1 cellular context compared by ENCODE assay signal in the genomic region with DNA sequence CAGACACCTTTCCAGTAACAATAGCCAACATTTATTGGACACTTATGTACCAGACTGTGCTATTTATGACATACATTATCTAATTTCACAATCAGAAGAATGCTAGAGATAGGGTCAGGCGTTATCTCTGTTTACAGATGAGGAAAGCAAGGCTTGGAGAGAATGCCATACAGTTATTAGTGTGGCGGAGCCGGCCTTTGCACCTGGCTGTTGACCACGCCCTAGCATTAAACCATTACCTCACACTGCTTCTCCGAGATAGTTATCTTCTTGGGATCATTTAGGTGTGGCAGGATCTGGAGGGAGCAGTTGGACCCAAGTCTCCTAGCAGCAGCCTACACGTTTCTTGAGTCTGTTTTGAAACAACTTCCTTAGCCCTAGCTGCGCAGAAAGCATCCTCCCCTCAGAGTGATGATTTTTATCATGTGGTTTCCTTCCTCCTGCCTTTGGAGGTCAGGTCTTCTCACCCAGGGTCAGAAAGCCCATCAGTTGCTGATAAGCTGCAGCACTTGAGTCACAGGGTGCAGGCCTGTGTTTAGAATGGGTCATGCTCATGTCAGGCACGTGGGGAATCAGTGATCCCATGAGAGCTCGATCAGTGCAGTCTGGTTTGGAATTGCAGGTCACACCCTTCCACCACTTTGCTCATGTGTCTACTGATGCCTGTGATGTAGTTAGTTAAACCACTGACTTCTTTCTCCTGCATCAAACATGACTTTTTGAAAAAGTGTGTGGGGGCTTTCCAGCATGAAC.
TF ChIP-seq lines count a peak whose summit lies in the region.

No MANE protein-coding gene starts in this region.

TF ChIP-seq in K562, 482 proteins besides CTCF, POLR2A, EP300 and RAD21 (continued from another document and continues in another):
- TF ChIP-seq MECOM (CRISPR knock-in tag; IDR thresholded peaks at IDR 0.05) (peak; percentile 89), ZNF445 (CRISPR knock-in tag; IDR thresholded peaks at IDR 0.05; ENCODE audit: low read depth) (no peak), ZNF274 (IDR thresholded peaks at IDR 0.05; ENCODE audit: borderline replicate concordance, low read depth, low read length) (no peak), HOXB6 (CRISPR knock-in tag; IDR thresholded peaks at IDR 0.05; ENCODE audit: borderline replicate concordance) (no peak), ZBTB7A (IDR thresholded peaks at IDR 0.05; ENCODE audit: borderline replicate concordance, control insufficient read depth, low read depth, low read length) (no peak), ARID1B (IDR thresholded peaks at IDR 0.05) (peak; percentile 83), SP1 (CRISPR knock-in tag; IDR thresholded peaks at IDR 0.05) (0 out of 2 replicates have a peak, but pooled peaks have one; percentile 20), ILK (tag; IDR thresholded peaks at IDR 0.05; ENCODE audit: borderline replicate concordance, low read depth) (no peak), ZEB2 (IDR thresholded peaks at IDR 0.05) (peak; percentile 88), ETV1 (tag; conservative IDR thresholded peaks at IDR 0.05; ENCODE audit: low read depth) (peak; percentile 68), ZNF778 (CRISPR knock-in tag; IDR thresholded peaks at IDR 0.05) (no peak), GMEB1 (CRISPR knock-in tag; IDR thresholded peaks at IDR 0.05) (no peak), ZNF609 (CRISPR knock-in tag; IDR thresholded peaks at IDR 0.05; ENCODE audit: borderline replicate concordance) (no peak), TRIM24 (IDR thresholded peaks at IDR 0.05) (peak in 1 of 2 experiments; percentile 56; a peak in 1 of 4 replicates), TCFL5 (CRISPR knock-in tag; conservative IDR thresholded peaks at IDR 0.05) (no peak), ATF7 (IDR thresholded peaks at IDR 0.05) (peak; percentile 77; the same call in 1 of the 2 replicates), KLF16 (IDR thresholded peaks at IDR 0.05) (peak; percentile 65), BRD9 (IDR thresholded peaks at IDR 0.05; ENCODE audit: low read depth, partially characterized antibody) (no peak), BMI1 (IDR thresholded peaks at IDR 0.05; ENCODE audit: low read length) (no peak), ATF6 (CRISPR knock-in tag; IDR thresholded peaks at IDR 0.05) (0 out of 2 replicates have a peak, but pooled peaks have one; percentile 46), OTX1 (CRISPR knock-in tag; IDR thresholded peaks at IDR 0.05) (no peak), HNRNPLL (IDR thresholded peaks at IDR 0.05; ENCODE audit: low read depth, low read length, poor library complexity, severe bottlenecking) (no peak), CGGBP1 (CRISPR knock-in tag; IDR thresholded peaks at IDR 0.05) (no peak), SMC3 (conservative IDR thresholded peaks at IDR 0.05; ENCODE audit: insufficient read depth, low read depth, low read length) (no peak), BACH1 (tag; IDR thresholded peaks at IDR 0.05) (peak; percentile 69; the same call in 1 of the 2 replicates), ZNF324 (CRISPR knock-in tag; IDR thresholded peaks at IDR 0.05) (no peak), ZNF764 (CRISPR knock-in tag; IDR thresholded peaks at IDR 0.05; ENCODE audit: low read depth) (no peak), SIN3A (IDR thresholded peaks at IDR 0.05; ENCODE audit: borderline replicate concordance in 2 of 2, control insufficient read depth in 1 of 2, low read depth in 2 of 2, low read length in 2 of 2) (no peak), PHTF2 (CRISPR knock-in tag; IDR thresholded peaks at IDR 0.05) (0 out of 2 replicates have a peak, but pooled peaks have one; percentile 19), CBX1 (IDR thresholded peaks at IDR 0.05; ENCODE audit: low read depth) (no peak), RBM34 (IDR thresholded peaks at IDR 0.05; ENCODE audit: borderline replicate concordance, insufficient read depth, low read length) (no peak), IFI16 (CRISPR knock-in tag; IDR thresholded peaks at IDR 0.05) (no peak), ZHX1 (conservative IDR thresholded peaks at IDR 0.05; ENCODE audit: low read length) (no peak)
- TF ChIP-seq, protein P1, sequence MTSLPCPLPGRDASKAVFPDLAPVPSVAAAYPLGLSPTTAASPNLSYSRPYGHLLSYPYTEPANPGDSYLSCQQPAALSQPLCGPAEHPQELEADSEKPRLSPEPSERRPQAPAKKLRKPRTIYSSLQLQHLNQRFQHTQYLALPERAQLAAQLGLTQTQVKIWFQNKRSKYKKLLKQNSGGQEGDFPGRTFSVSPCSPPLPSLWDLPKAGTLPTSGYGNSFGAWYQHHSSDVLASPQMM (CRISPR knock-in tag; IDR thresholded peaks at IDR 0.05): no peak
- TF ChIP-seq, protein P2, sequence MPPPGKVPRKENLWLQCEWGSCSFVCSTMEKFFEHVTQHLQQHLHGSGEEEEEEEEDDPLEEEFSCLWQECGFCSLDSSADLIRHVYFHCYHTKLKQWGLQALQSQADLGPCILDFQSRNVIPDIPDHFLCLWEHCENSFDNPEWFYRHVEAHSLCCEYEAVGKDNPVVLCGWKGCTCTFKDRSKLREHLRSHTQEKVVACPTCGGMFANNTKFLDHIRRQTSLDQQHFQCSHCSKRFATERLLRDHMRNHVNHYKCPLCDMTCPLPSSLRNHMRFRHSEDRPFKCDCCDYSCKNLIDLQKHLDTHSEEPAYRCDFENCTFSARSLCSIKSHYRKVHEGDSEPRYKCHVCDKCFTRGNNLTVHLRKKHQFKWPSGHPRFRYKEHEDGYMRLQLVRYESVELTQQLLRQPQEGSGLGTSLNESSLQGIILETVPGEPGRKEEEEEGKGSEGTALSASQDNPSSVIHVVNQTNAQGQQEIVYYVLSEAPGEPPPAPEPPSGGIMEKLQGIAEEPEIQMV (tag; conservative IDR thresholded peaks at IDR 0.05; ENCODE audit: low read depth): no peak
- TF ChIP-seq, protein P3, sequence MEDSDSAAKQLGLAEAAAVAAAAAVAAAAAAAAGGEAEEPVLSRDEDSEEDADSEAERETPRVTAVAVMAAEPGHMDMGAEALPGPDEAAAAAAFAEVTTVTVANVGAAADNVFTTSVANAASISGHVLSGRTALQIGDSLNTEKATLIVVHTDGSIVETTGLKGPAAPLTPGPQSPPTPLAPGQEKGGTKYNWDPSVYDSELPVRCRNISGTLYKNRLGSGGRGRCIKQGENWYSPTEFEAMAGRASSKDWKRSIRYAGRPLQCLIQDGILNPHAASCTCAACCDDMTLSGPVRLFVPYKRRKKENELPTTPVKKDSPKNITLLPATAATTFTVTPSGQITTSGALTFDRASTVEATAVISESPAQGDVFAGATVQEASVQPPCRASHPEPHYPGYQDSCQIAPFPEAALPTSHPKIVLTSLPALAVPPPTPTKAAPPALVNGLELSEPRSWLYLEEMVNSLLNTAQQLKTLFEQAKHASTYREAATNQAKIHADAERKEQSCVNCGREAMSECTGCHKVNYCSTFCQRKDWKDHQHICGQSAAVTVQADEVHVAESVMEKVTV (CRISPR knock-in tag; IDR thresholded peaks at IDR 0.05): no peak
- TF ChIP-seq, protein P4, sequence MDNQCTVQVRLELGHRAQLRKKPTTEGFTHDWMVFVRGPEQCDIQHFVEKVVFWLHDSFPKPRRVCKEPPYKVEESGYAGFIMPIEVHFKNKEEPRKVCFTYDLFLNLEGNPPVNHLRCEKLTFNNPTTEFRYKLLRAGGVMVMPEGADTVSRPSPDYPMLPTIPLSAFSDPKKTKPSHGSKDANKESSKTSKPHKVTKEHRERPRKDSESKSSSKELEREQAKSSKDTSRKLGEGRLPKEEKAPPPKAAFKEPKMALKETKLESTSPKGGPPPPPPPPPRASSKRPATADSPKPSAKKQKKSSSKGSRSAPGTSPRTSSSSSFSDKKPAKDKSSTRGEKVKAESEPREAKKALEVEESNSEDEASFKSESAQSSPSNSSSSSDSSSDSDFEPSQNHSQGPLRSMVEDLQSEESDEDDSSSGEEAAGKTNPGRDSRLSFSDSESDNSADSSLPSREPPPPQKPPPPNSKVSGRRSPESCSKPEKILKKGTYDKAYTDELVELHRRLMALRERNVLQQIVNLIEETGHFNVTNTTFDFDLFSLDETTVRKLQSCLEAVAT (IDR thresholded peaks at IDR 0.05): no peak
- TF ChIP-seq, protein P5, sequence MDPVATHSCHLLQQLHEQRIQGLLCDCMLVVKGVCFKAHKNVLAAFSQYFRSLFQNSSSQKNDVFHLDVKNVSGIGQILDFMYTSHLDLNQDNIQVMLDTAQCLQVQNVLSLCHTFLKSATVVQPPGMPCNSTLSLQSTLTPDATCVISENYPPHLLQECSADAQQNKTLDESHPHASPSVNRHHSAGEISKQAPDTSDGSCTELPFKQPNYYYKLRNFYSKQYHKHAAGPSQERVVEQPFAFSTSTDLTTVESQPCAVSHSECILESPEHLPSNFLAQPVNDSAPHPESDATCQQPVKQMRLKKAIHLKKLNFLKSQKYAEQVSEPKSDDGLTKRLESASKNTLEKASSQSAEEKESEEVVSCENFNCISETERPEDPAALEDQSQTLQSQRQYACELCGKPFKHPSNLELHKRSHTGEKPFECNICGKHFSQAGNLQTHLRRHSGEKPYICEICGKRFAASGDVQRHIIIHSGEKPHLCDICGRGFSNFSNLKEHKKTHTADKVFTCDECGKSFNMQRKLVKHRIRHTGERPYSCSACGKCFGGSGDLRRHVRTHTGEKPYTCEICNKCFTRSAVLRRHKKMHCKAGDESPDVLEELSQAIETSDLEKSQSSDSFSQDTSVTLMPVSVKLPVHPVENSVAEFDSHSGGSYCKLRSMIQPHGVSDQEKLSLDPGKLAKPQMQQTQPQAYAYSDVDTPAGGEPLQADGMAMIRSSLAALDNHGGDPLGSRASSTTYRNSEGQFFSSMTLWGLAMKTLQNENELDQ (CRISPR knock-in tag; IDR thresholded peaks at IDR 0.05; ENCODE audit: borderline replicate concordance): no peak
